8 cellular contexts compared by ENCODE assay signal in genomic region chr1:41673355-41673754, GRCh38.
DNase-seq lines count a peak whose midpoint lies in the region; ATAC-seq and TF ChIP-seq lines count a peak whose summit lies in the region.

No MANE protein-coding gene starts in this region.

- H3K36me3 ChIP-seq in CD8-positive, alpha-beta T cell (ENCODE audit: insufficient read depth, low read length), result no peaks in the 10 kb centered on the region
- H3K36me3 ChIP-seq in SU-DHL-6 (ENCODE audit: low read length), result no peaks in the 10 kb centered on the region
- H3K36me3 ChIP-seq in fibroblast of lung (ENCODE audit: control insufficient read depth, insufficient read depth, low read length), result no peaks in the 10 kb centered on the region
- no peaks in the 10 kb centered on the region for H3K36me3 ChIP-seq in esophagus muscularis mucosa
- H3K36me3 ChIP-seq in prostate gland, result no peaks in the 10 kb centered on the region

- no peaks in the 10 kb centered on the region for H3K79me2 ChIP-seq in SU-DHL-6 (ENCODE audit: insufficient read depth, low read length)
- no peaks in the 10 kb centered on the region for H3K79me2 ChIP-seq in fibroblast of lung (ENCODE audit: control insufficient read depth, insufficient read depth, low read length)

- H3K27ac Mint-ChIP-seq in CD8-positive, alpha-beta T cell, result peak overlapping the region; percentile 66

- H3K9me3 Mint-ChIP-seq in CD8-positive, alpha-beta T cell, result no peaks in the 10 kb centered on the region

- H2AFZ ChIP-seq in SU-DHL-6 (ENCODE audit: low read depth, low read length, severe bottlenecking), result no peak overlapping the region
- no peak overlapping the region for H2AFZ ChIP-seq in fibroblast of lung (ENCODE audit: low read length)

- H3K4me3 Mint-ChIP-seq in CD8-positive, alpha-beta T cell, result peak overlapping the region; percentile 70

- CTCF ChIA-PET in CD8-positive, alpha-beta T cell (lab: Charles Lee), result interaction anchor here (0.8 to 2.1 kb wide), 3 partner anchors 10 to 219 kb away, joined by 3 to 7 read pairs (median 4); no protein-coding TSS in a partner anchor

- POLR2A ChIA-PET in CD8-positive, alpha-beta T cell (lab: Charles Lee), result interaction anchor here (0.8 to 2.0 kb wide), 7 partner anchors 8 to 247 kb away, joined by 3 to 19 read pairs (median 4); no protein-coding TSS in a partner anchor

- H3K4me3 ChIP-seq in CD8-positive, alpha-beta T cell (ENCODE audit: low read depth, low read length), result peak overlapping the region; percentile 30
- H3K4me3 ChIP-seq in SU-DHL-6 (ENCODE audit: insufficient read depth, low read length, poor library complexity, severe bottlenecking) (no peak overlapping the region), fibroblast of lung (replicated peaks in 1 of 4; ENCODE audit: control extremely low read depth in 1 of 4, insufficient read depth in 1 of 4, low read depth in 3 of 4, low read length in 4 of 4) (no peak overlapping the region), esophagus muscularis mucosa (no peak overlapping the region), prostate gland (no peak overlapping the region)

- no peak for TF ChIP-seq EP300 in esophagus muscularis mucosa (IDR thresholded peaks at IDR 0.05)

- no peaks in the 10 kb centered on the region for H3K9me2 ChIP-seq in SU-DHL-6 (replicated peaks; ENCODE audit: insufficient read depth, low read length)

- no peak for TF ChIP-seq CTCF in CD8-positive, alpha-beta T cell (IDR thresholded peaks at IDR 0.05)
- TF ChIP-seq CTCF in SU-DHL-6 (IDR thresholded peaks at IDR 0.05; ENCODE audit: insufficient read depth, low read length, poor library complexity, severe bottlenecking), result no peak
- TF ChIP-seq CTCF in fibroblast of lung (conservative IDR thresholded peaks at IDR 0.05 in 1 of 2, IDR thresholded peaks at IDR 0.05 in 1 of 2; ENCODE audit: low read depth in 1 of 2, low read length in 2 of 2), result no peak
- TF ChIP-seq CTCF in esophagus muscularis mucosa (IDR thresholded peaks at IDR 0.05), result no peak
- TF ChIP-seq CTCF in prostate gland (IDR thresholded peaks at IDR 0.05), result no peak

- whole genome bisulfite sequencing in esophagus muscularis mucosa, result 41% methylated on average over 4 of the region's 4 CpGs
- 70% methylated on average over 4 of the region's 4 CpGs for WGBS in prostate gland

- ATAC-seq in CD8-positive, alpha-beta T cell, result peak; percentile 88
- ATAC-seq in GM21717 (IDR thresholded peaks at IDR 0.05; ENCODE audit: unreplicated experiment), result peak; percentile 48
- no peak for ATAC-seq in GM19324 (IDR thresholded peaks at IDR 0.05; ENCODE audit: low FRiP score, unreplicated experiment)

- no peaks in the 10 kb centered on the region for H3K27me3 ChIP-seq in CD8-positive, alpha-beta T cell (ENCODE audit: insufficient read depth, low read length)
- H3K27me3 ChIP-seq in SU-DHL-6 (ENCODE audit: low read length) (no peaks in the 10 kb centered on the region), fibroblast of lung (ENCODE audit: control insufficient read depth, insufficient read depth, low read length) (no peaks in the 10 kb centered on the region), esophagus muscularis mucosa (no peaks in the 10 kb centered on the region), prostate gland (replicated peaks; ENCODE audit: insufficient read depth) (no peaks in the 10 kb centered on the region)

- peaks cover 66% of the 10 kb centered on the region for H3K4me1 Mint-ChIP-seq in CD8-positive, alpha-beta T cell (ENCODE audit: low read depth)

- H3K27ac ChIP-seq in CD8-positive, alpha-beta T cell (ENCODE audit: low read depth, low read length), result peak overlapping the region; percentile 22
- H3K27ac ChIP-seq in SU-DHL-6 (ENCODE audit: low read depth, low read length) (peak overlapping the region; percentile 70), fibroblast of lung (ENCODE audit: insufficient read depth, low read length) (no peak overlapping the region), esophagus muscularis mucosa (replicated peaks in 1 of 4) (no peak overlapping the region), prostate gland (no peak overlapping the region)

- no peaks in the 10 kb centered on the region for H3K27me3 Mint-ChIP-seq in CD8-positive, alpha-beta T cell (ENCODE audit: low read depth)

- TF ChIP-seq POLR2A in esophagus muscularis mucosa (IDR thresholded peaks at IDR 0.05; ENCODE audit: low read depth) (no peak), prostate gland (IDR thresholded peaks at IDR 0.05) (no peak)

- H4K20me1 ChIP-seq in SU-DHL-6 (ENCODE audit: low read depth, low read length) (no peaks in the 10 kb centered on the region), fibroblast of lung (ENCODE audit: control insufficient read depth, extremely low read depth, insufficient read depth, low read length) (no peaks in the 10 kb centered on the region)

- H3K9me3 ChIP-seq in CD8-positive, alpha-beta T cell (ENCODE audit: low read length), result no peaks in the 10 kb centered on the region
- H3K9me3 ChIP-seq in SU-DHL-6 (ENCODE audit: insufficient read depth, low read length) (no peaks in the 10 kb centered on the region), fibroblast of lung (ENCODE audit: control insufficient read depth, insufficient read depth, low read depth, low read length) (no peaks in the 10 kb centered on the region), esophagus muscularis mucosa (no peaks in the 10 kb centered on the region), prostate gland (no peaks in the 10 kb centered on the region)

- intact Hi-C loops in CD8-positive, alpha-beta T cell (cut with DNase I, micrococcal nuclease), result loop anchor here in 1 of 2 experiments (5.0 kb wide), 1 partner anchor 359 kb away; no protein-coding TSS in a partner anchor
- intact Hi-C loops in head of caudate nucleus (cut with DNase I) (no loop called here), esophagus muscularis mucosa (cut with DNase I) (no loop called here), prostate gland (cut with DNase I) (no loop called here)

- H3K36me3 Mint-ChIP-seq in CD8-positive, alpha-beta T cell, result no peaks in the 10 kb centered on the region

- H3K9ac ChIP-seq in SU-DHL-6 (ENCODE audit: low read length) (peak overlapping the region; percentile 25; the same call in 1 of the 2 replicates), fibroblast of lung (ENCODE audit: insufficient read depth, low read length) (no peak overlapping the region)

- peak; percentile 22 to 70 (median 51) for DNase-seq in CD8-positive, alpha-beta T cell
- DNase-seq in fibroblast of lung (ENCODE audit: low read depth in 2 of 2), result peak; percentile 45 to 58
- DNase-seq in head of caudate nucleus, result no peak
- no peak for DNase-seq in esophagus muscularis mucosa (ENCODE audit: extremely low spot score)
- no peak for DNase-seq in prostate gland (ENCODE audit: low spot score)

- H3F3A ChIP-seq in SU-DHL-6 (ENCODE audit: insufficient read depth), result 0 out of 2 replicates have a peak, but pooled peaks cover 4% of the 10 kb centered on the region

- peak overlapping the region; percentile 55 for H3K4me2 ChIP-seq in SU-DHL-6 (ENCODE audit: low read depth, low read length, poor library complexity, severe bottlenecking)
- no peak overlapping the region for H3K4me2 ChIP-seq in fibroblast of lung (ENCODE audit: extremely low read depth, insufficient read depth, low read length)

- H3K4me1 ChIP-seq in CD8-positive, alpha-beta T cell (ENCODE audit: insufficient read depth, low read length), result peaks cover 43% of the 10 kb centered on the region
- H3K4me1 ChIP-seq in fibroblast of lung (ENCODE audit: control insufficient read depth, extremely low read depth, insufficient read depth, low read length), result peaks cover 4% of the 10 kb centered on the region
- H3K4me1 ChIP-seq in esophagus muscularis mucosa, result peaks cover 5 to 15% (median 9%) of the 10 kb centered on the region in 4 donors
- H3K4me1 ChIP-seq in prostate gland (replicated peaks), result no peaks in the 10 kb centered on the region

Comparison
In these comparisons a context has a peak if more than half of its experiments do, and no peak if none do; other contexts are left out.
1. DNase-seq: peak in CD8-positive, alpha-beta T cell (7 of 7) and fibroblast of lung (2 of 2); none in head of caudate nucleus (0 of 42), esophagus muscularis mucosa (single experiment) and prostate gland (single experiment).
2. H3K27ac ChIP-seq: peak in CD8-positive, alpha-beta T cell (single experiment) and SU-DHL-6 (single experiment); none in fibroblast of lung (single experiment), esophagus muscularis mucosa (0 of 4) and prostate gland (0 of 2).